8 cellular contexts compared by ENCODE assay signal in the genomic region with DNA sequence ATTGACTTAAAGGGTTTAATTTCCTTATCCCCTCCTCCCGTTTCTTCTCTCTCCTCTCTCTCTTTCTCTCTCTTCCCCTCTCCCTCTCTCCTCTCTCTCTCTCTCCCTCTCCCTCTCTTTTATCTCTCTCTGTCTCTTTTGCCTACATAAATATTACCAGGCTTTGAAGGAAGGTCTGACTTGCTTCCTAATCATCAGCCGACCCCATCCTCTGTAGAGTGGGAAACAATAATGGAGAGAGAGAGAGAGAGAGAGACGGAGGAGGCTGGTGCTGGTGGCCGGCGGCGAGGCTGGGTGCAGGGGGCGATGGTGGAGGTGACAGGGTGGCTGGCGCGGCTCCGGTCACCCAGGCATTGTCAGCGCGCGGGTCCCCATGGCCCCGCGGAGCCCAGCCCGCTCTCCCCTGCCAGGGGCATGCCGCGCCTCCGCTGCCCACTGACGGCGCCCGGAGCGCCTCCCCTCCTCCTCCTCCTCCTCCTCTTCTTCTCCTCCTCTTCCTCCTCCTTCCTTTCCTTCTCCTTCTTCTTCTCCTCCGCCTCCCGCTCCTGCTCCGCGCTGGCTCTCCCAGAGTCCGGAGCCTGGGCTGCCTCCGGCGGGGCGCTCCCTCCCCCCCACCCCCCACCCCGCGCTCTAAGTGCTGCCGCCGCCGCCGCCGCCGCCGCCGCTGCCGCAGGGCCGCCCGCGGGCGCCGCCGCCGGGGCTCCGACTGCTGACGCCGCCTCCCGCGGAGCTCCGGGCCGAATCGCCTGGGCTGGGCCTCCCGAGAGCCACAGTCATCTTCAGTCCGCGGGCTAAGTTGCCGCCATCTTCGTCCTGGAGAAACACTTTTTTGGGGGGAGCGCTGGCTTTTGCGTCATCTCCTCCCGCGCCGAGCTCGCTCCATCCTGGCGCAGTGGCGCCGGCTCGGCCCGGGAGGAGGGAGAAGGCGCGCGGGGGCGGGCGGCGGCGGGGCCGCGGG.
DNase-seq lines count a peak whose midpoint lies in the region; TF ChIP-seq lines count a peak whose summit lies in the region.

No MANE protein-coding gene starts in this region.

- peak overlapping the region in 1 of 2 experiments; percentile 94 for H3K4ac ChIP-seq in mesenchymal stem cell (ENCODE audit: low read depth in 1 of 2, low read length in 2 of 2)

- H2BK120ac ChIP-seq in mesenchymal stem cell (ENCODE audit: low read depth, low read length), result peak overlapping the region; percentile 73

- H3K79me1 ChIP-seq in mesenchymal stem cell (replicated peaks; ENCODE audit: low read length, poor library complexity, severe bottlenecking), result peaks cover 13% of the 10 kb centered on the region

- intact Hi-C loops in uterus (cut with DNase I; ENCODE audit: low total_unique reads), result no loop called here

- H3K4me1 ChIP-seq in mesenchymal stem cell (ENCODE audit: control insufficient read depth, insufficient read depth, low read depth, low read length), result no peaks in the 10 kb centered on the region
- H3K4me1 ChIP-seq in uterus, result peaks cover 0 to 10% of the 10 kb centered on the region in 2 donors

- H4K91ac ChIP-seq in mesenchymal stem cell (ENCODE audit: low read length), result peak overlapping the region; percentile 83

- in situ Hi-C loops in G401 (cut with HindIII; ENCODE audit: low sequenced_read_pairs), result no loop called here

- peak overlapping the region; percentile 44 for H2BK5ac ChIP-seq in mesenchymal stem cell (ENCODE audit: low read depth, low read length, poor library complexity, severe bottlenecking)

- peak overlapping the region; percentile 69 for H2AFZ ChIP-seq in mesenchymal stem cell (ENCODE audit: low read depth, low read length)

- WGBS in mesenchymal stem cell, result 1% methylated on average over 26 of the region's 82 CpGs

- no peak for TF ChIP-seq POLR2A in uterus (IDR thresholded peaks at IDR 0.05)

- peak overlapping the region; percentile 66 to 86 for H2BK12ac ChIP-seq in mesenchymal stem cell (ENCODE audit: low read length in 2 of 2)

- H3K23ac ChIP-seq in mesenchymal stem cell (ENCODE audit: low read length in 2 of 2), result peak overlapping the region in 1 of 2 experiments; percentile 72

- peak overlapping the region; percentile 91 to 92 for H3K18ac ChIP-seq in mesenchymal stem cell (ENCODE audit: low read depth in 1 of 2, low read length in 2 of 2)

- H4K8ac ChIP-seq in mesenchymal stem cell (ENCODE audit: low read length), result peak overlapping the region; percentile 89

- H2AK5ac ChIP-seq in mesenchymal stem cell (ENCODE audit: low read length, severe bottlenecking), result no peak overlapping the region

- peak overlapping the region; percentile 74 to 93 for H3K4me3 ChIP-seq in mesenchymal stem cell (ENCODE audit: insufficient read depth in 1 of 2, low read depth in 1 of 2, low read length in 2 of 2)
- peak overlapping the region; percentile 11 to 16 for H3K4me3 ChIP-seq in uterus

- DNase-seq in G401 (ENCODE audit: low spot score) (peak; percentile 59), NCI-H2196 treated with DMSO at 0.1 percent for 48 hours (lab: John Stamatoyannopoulos, UW; ENCODE audit: unreplicated experiment) (peak; percentile 8), cerebellar cortex (ENCODE audit: low spot score) (peak; percentile 34), mesenchymal stem cell (peak; percentile 68), uterus (no peak), SW480 (ENCODE audit: low spot score) (no peak)
- DNase-seq in activated CD4-positive, alpha-beta T cell treated with anti-CD3 and anti-CD28 coated beads, Interleukin-2, amount 50 U/mL, for 1 hour, result no peak
- no peak for DNase-seq in activated naive CD4-positive, alpha-beta T cell treated with Interleukin-2 at 50 U/mL for 16 hours

- peak overlapping the region in 1 of 2 experiments; percentile 76 for H3K14ac ChIP-seq in mesenchymal stem cell (ENCODE audit: low read length in 2 of 2)

- H3K36me3 ChIP-seq in mesenchymal stem cell (ENCODE audit: control insufficient read depth in 1 of 2, insufficient read depth in 2 of 2, low read depth in 1 of 2, low read length in 2 of 2), result no peaks in the 10 kb centered on the region
- H3K36me3 ChIP-seq in uterus, result no peaks in the 10 kb centered on the region

- peak overlapping the region; percentile 83 for H2BK15ac ChIP-seq in mesenchymal stem cell (ENCODE audit: low read depth, poor library complexity, severe bottlenecking)

- H3K9me3 ChIP-seq in mesenchymal stem cell (ENCODE audit: control insufficient read depth, low read length), result no peaks in the 10 kb centered on the region
- no peaks in the 10 kb centered on the region for H3K9me3 ChIP-seq in uterus

- no peak for TF ChIP-seq CTCF in uterus (IDR thresholded peaks at IDR 0.05)

- H3K4me2 ChIP-seq in mesenchymal stem cell (ENCODE audit: low read length, poor library complexity, severe bottlenecking), result peak overlapping the region; percentile 87

- H3K27me3 ChIP-seq in mesenchymal stem cell (ENCODE audit: control insufficient read depth in 1 of 2, insufficient read depth in 1 of 2, low read length in 2 of 2) (peaks cover 0 to 47% of the 10 kb centered on the region in 2 experiments), uterus (peaks cover 0 to 10% of the 10 kb centered on the region in 2 donors)

- no peak overlapping the region for H3K9ac ChIP-seq in mesenchymal stem cell (ENCODE audit: low read length)

- peak overlapping the region; percentile 64 for H3K27ac ChIP-seq in mesenchymal stem cell (ENCODE audit: low read length, poor library complexity, severe bottlenecking)
- H3K27ac ChIP-seq in uterus, result no peak overlapping the region

Comparison
In these comparisons a context has a peak if more than half of its experiments do, and no peak if none do; other contexts are left out.
1. DNase-seq: peak in G401 (single experiment), NCI-H2196 treated with DMSO at 0.1 percent for 48 hours (single experiment), cerebellar cortex (single experiment) and mesenchymal stem cell (single experiment); none in uterus (0 of 2), activated CD4-positive, alpha-beta T cell treated with anti-CD3 and anti-CD28 coated beads, Interleukin-2, amount 50 U/mL, for 1 hour (single experiment), SW480 (single experiment) and activated naive CD4-positive, alpha-beta T cell treated with Interleukin-2 at 50 U/mL for 16 hours (single experiment).